Comparison of ENCODE assay signal across 17 cellular contexts in the genomic region with DNA sequence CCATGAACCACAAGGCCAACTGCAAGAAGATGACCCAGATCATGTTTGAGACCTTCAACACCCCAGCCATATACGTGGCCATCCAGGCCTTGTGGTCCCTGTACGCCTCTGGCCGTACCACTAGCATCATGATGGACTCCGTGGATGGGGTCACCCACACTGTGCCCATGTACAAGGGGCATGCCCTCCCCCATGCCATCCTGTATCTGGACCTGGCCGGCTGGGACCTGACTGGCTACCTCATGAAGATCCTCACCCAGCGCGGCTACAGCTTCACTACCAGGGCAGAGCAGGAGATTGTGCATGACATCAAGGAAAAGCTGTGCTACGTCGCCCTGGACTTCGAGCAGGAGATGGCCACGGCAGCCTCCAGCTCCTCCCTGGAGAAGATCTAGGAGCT.
"Had no signal": no experiment of that assay in that cellular context is flagged by ENCODE, and none has a peak within 500 bp of the region (broad histone marks: within the 10 kb centered on the region; RNA-seq: fewer than 3 reads in every experiment).

No MANE protein-coding gene starts in this region.

- H3K9ac ChIP-seq: SK-N-SH had no signal

- H3K36me3 ChIP-seq: MG63 had no signal

- H3K27ac ChIP-seq: RWPE1 had no signal

- H3K27me3 ChIP-seq: MG63 had no signal

- H3K9me3 ChIP-seq: MG63, SK-N-SH had no signal

- H3K4me3 ChIP-seq: MG63 had no signal

- H3K4me2 ChIP-seq: SK-N-SH had no signal

- DNase-seq: KBM-7, MG63, NCI-H1092, NCI-H1436, NCI-H187, NCI-H2029, NCI-H2081 treated with DMSO at 0.1 percent for 48 hours, NCI-H2171, NCI-H226, NCI-H446, NCI-H510A, NCI-H524 treated with DMSO at 0.1 percent for 48 hours, NCI-H69, NCI-H774, SHP77, SK-N-SH had no signal
